Comparison of ENCODE assay signal across 1 cellular context in the genomic region with DNA sequence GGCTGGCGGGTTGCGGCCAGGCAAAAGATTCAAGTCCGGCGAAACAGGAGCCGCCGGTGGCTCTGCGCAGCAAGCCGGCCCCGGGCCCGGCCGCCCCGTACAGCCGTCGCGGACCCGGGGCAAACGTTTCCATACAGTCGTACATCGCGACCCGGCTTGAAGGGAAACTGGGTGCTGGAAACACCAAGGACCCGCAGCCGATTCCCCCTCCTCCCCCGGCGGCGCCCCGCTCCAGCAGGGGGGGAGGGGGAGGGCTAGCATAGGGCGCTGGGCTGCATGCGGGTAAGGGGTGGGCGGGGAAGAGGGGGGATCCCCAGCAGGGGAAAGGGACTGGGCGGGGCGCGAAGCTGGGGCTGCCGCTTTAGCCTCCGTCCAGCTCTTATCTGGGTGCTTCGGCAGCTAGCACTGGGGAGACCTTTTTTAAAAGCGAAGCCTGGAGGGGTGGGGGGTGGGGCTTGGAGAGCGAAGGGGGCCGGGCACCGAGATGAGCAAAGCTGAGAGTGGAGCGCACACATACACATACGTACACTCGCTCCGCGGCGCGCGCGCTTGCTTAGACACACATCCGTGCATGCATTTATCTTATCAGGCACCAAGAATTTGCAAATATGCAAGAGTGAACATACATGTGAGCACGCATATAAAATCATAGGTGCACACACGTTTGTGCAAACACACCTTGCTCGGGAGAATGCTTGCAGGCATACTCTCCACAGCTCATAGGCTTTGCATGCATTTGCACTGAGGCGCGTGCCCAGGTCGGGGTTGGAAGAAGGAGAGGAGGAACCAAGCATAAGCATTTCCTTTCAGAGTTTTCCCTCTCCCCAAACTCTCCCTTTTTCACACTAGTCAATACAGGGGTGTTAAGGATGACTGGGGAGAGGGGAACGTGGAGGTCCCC.
A peak's percentile ranks its signal among the peaks of the same experiment; 100 is the strongest.
TF ChIP-seq lines count a peak whose summit lies in the region.

No MANE protein-coding gene starts in this region.

TF ChIP-seq in endothelial cell of umbilical vein, 7 proteins besides CTCF, POLR2A, EP300 and RAD21:
- TF ChIP-seq MYC (IDR thresholded peaks at IDR 0.05; ENCODE audit: low read depth, low read length), result no peak
- peak; percentile 14 for TF ChIP-seq POLR2AphosphoS5 (IDR thresholded peaks at IDR 0.05; ENCODE audit: insufficient read depth, low read depth, low read length)
TF ChIP-seq in endothelial cell of umbilical vein: peak in this region for 1.
